10 cellular contexts compared by ENCODE assay signal in genomic region chr14:90275820-90276219, GRCh38. TPM values are rescaled to one million over a fixed set of nuclear protein-coding genes. Genes with fewer than 3 reads are reported as not detected.
DNase-seq lines count a peak whose midpoint lies in the region; ATAC-seq and TF ChIP-seq lines count a peak whose summit lies in the region.
"Had no signal": no experiment of that assay in that cellular context is flagged by ENCODE, and none has a peak within 500 bp of the region (broad histone marks: within the 10 kb centered on the region; RNA-seq: fewer than 3 reads in every experiment).

No MANE protein-coding gene starts in this region.

- peak overlapping the region; percentile 71 for H3K27ac Mint-ChIP-seq in activated naive CD8-positive, alpha-beta T cell treated with anti-CD3 and anti-CD28 coated beads, Interleukin-2, amount 50 U/mL, for 24 hours

- no peaks in the 10 kb centered on the region for H3K9me3 ChIP-seq in A673 (ENCODE audit: low read depth, low read length, poor library complexity, severe bottlenecking)
- H3K9me3 ChIP-seq in MG63, result no peaks in the 10 kb centered on the region
- H3K9me3 ChIP-seq in uterus, result no peaks in the 10 kb centered on the region
- H3K9me3 ChIP-seq: upper lobe of left lung had no signal

- POLR2A ChIA-PET in A673 (lab: Charles Lee; ENCODE audit: low non-redundant PET), result no interaction called here

- H3K4me1 ChIP-seq in A673 (ENCODE audit: insufficient read depth, low read length, poor library complexity, severe bottlenecking), result peaks cover 16% of the 10 kb centered on the region
- H3K4me1 ChIP-seq in uterus, result no peaks in the 10 kb centered on the region

- CTCF ChIA-PET in A673 (lab: Charles Lee), result interaction anchor here (0.6 to 1.5 kb wide), 2 partner anchors 124 to 169 kb away, joined by 4 to 8 read pairs; no protein-coding TSS in a partner anchor

- H3K27me3 Mint-ChIP-seq in activated naive CD8-positive, alpha-beta T cell treated with anti-CD3 and anti-CD28 coated beads, Interleukin-2, amount 50 U/mL, for 24 hours, result no peaks in the 10 kb centered on the region

- H3K4me3 Mint-ChIP-seq in activated naive CD8-positive, alpha-beta T cell treated with anti-CD3 and anti-CD28 coated beads, Interleukin-2, amount 50 U/mL, for 24 hours, result no peak overlapping the region

- H3K36me3 ChIP-seq in A673 (ENCODE audit: insufficient read depth, low read length, poor library complexity, severe bottlenecking), result peaks cover 35% of the 10 kb centered on the region
- peaks cover 11% of the 10 kb centered on the region for H3K36me3 ChIP-seq in MG63
- no peaks in the 10 kb centered on the region for H3K36me3 ChIP-seq in uterus

- H3K9me3 Mint-ChIP-seq in activated naive CD8-positive, alpha-beta T cell treated with anti-CD3 and anti-CD28 coated beads, Interleukin-2, amount 50 U/mL, for 24 hours, result no peaks in the 10 kb centered on the region

- H3K36me3 Mint-ChIP-seq in activated naive CD8-positive, alpha-beta T cell treated with anti-CD3 and anti-CD28 coated beads, Interleukin-2, amount 50 U/mL, for 24 hours (ENCODE audit: low read depth), result peaks cover 37% of the 10 kb centered on the region

- H3K27me3 ChIP-seq in A673 (replicated peaks; ENCODE audit: insufficient read depth, low read depth, low read length, poor library complexity) (no peaks in the 10 kb centered on the region), MG63 (no peaks in the 10 kb centered on the region), uterus (no peaks in the 10 kb centered on the region)
- H3K27me3 ChIP-seq: upper lobe of left lung had no signal

- intact Hi-C loops in A673 (cut with micrococcal nuclease; ENCODE audit: unreplicated experiment), result loop anchor here (10.0 kb wide), 1 partner anchor 419 kb away; no protein-coding TSS in a partner anchor
- intact Hi-C loops in uterus (cut with DNase I; ENCODE audit: low total_unique reads), result no loop called here

- no peak for TF ChIP-seq POLR2A in uterus (IDR thresholded peaks at IDR 0.05)

- ATAC-seq in activated naive CD8-positive, alpha-beta T cell treated with anti-CD3 and anti-CD28 coated beads, Interleukin-2, amount 50 U/mL, for 24 hours, result peak; percentile 13
- ATAC-seq: PC-3 had no signal

- peak overlapping the region; percentile 42 for H3K27ac ChIP-seq in A673 (ENCODE audit: low read depth, low read length, poor library complexity, severe bottlenecking)
- no peak overlapping the region for H3K27ac ChIP-seq in substantia nigra (ENCODE audit: low read depth, low read length, poor library complexity, severe bottlenecking)
- peak overlapping the region in 1 of 2 donors; percentile 41 for H3K27ac ChIP-seq in uterus

- no peak overlapping the region for H3K4me3 ChIP-seq in A673 (ENCODE audit: low read depth, low read length, poor library complexity, severe bottlenecking)
- H3K4me3 ChIP-seq in MG63, result no peak overlapping the region
- H3K4me3 ChIP-seq in uterus, result no peak overlapping the region
- H3K4me3 ChIP-seq: upper lobe of left lung had no signal

- no TSS peak for BruUV-seq in A673 (replicated peaks; lab: Mats Ljungman, UMichigan)

- H3K4me1 Mint-ChIP-seq in activated naive CD8-positive, alpha-beta T cell treated with anti-CD3 and anti-CD28 coated beads, Interleukin-2, amount 50 U/mL, for 24 hours, result peaks cover 18% of the 10 kb centered on the region

- no peak for DNase-seq in A673 (ENCODE audit: low spot score)
- peak; percentile 41 for DNase-seq in ELR (ENCODE audit: low read depth)
- no peak for DNase-seq in activated naive CD8-positive, alpha-beta T cell treated with anti-CD3 and anti-CD28 coated beads, Interleukin-2, amount 50 U/mL, for 24 hours
- peak; percentile 57 for DNase-seq in mesenteric fat pad (ENCODE audit: low spot score)
- DNase-seq in substantia nigra (lab: John Stamatoyannopoulos, UW), result no peak
- no peak for DNase-seq in GM10266 (ENCODE audit: extremely low spot score)
- no peak for DNase-seq in MG63
- DNase-seq in uterus, result no peak
- DNase-seq: PC-3, upper lobe of left lung had no signal

- TF ChIP-seq CTCF in A673 (conservative IDR thresholded peaks at IDR 0.05; ENCODE audit: low read depth, low read length) (no peak), GM10266 (IDR thresholded peaks at IDR 0.05; ENCODE audit: control insufficient read depth, insufficient read depth, low read depth, missing control alignments) (no peak), uterus (IDR thresholded peaks at IDR 0.05) (no peak)

RNA-seq across cellular contexts. Expression of gene PSMC1, which starts 19.5 kb away (rescaled TPM):
- total RNA-seq in A673 (2021) (278 and 318 TPM in 2 replicates), mesenteric fat pad (107 TPM), uterus (100 to 1,000 TPM in 1 of 4 donors, 10 to 100 TPM in 3; 38.2 to 142 (median 53.8) TPM)
- total RNA-seq in MG63 (2014; rRNA removed; shearing (Covaris generic); ENCODE audit: low replicate concordance), result 135 and 215 TPM in 2 replicates

RNA-seq across cellular contexts. Expression of gene NRDE2, which starts 55.9 kb away (rescaled TPM):
- 19.7 and 21.1 TPM in 2 replicates for total RNA-seq in A673 (2021)
- 17.2 TPM for total RNA-seq in mesenteric fat pad
- 5.5 and 7.1 TPM in 2 replicates for total RNA-seq in MG63 (2014; rRNA removed; shearing (Covaris generic); ENCODE audit: low replicate concordance)
- total RNA-seq in uterus, result 10 to 100 TPM in 3 of 4 donors, 1 to 10 TPM in 1; 2.1 to 31.1 (median 27.0) TPM

Comparison
In these comparisons a context has a peak if more than half of its experiments do, and no peak if none do; other contexts are left out.
1. DNase-seq: peak in ELR (single experiment) and mesenteric fat pad (single experiment); none in A673 (single experiment), activated naive CD8-positive, alpha-beta T cell treated with anti-CD3 and anti-CD28 coated beads, Interleukin-2, amount 50 U/mL, for 24 hours (single experiment), substantia nigra (0 of 49), GM10266 (single experiment), MG63 (single experiment) and uterus (0 of 2).